30 cellular contexts compared by ENCODE assay signal in genomic region chr5:31220968-31221367, GRCh38. TPM values are rescaled to one million over a fixed set of nuclear protein-coding genes. Genes with fewer than 3 reads are reported as not detected.
DNase-seq lines count a peak whose midpoint lies in the region; ATAC-seq and TF ChIP-seq lines count a peak whose summit lies in the region.
"Had no signal": no experiment of that assay in that cellular context is flagged by ENCODE, and none has a peak within 500 bp of the region (broad histone marks: within the 10 kb centered on the region; RNA-seq: fewer than 3 reads in every experiment).

No MANE protein-coding gene starts in this region.

- DNase-seq in left ventricle myocardium inferior (no peak), cardiac septum (ENCODE audit: low spot score) (no peak), NCI-H510A treated with DMSO at 0.1 percent for 48 hours (lab: John Stamatoyannopoulos, UW) (peak; percentile 69), left colon (no peak), tibial artery (no peak), ACHN (no peak)
- DNase-seq: activated CD4-positive, alpha-beta T cell treated with anti-CD3 and anti-CD28 coated beads for 48 hours; activated effector memory CD4-positive, alpha-beta T cell treated with anti-CD3 and anti-CD28 coated beads, Interleukin-2, amount 50 U/mL, for 16 hours; activated naive CD8-positive, alpha-beta T cell treated with anti-CD3 and anti-CD28 coated beads, Interleukin-2, amount 10 ng/mL, durations not matched to agents 7 days and 5 days; activated T-cell treated with anti-CD3 and anti-CD28 coated beads, Interleukin-2, amount 50 U/mL, for 1 hour; caudate nucleus; COR-L47; esophagus squamous epithelium; hypothalamus; Karpas-422; MV-4-11; NCI-H1436 treated with DMSO at 0.1 percent for 48 hours; NCI-H524 treated with DMSO at 0.1 percent for 48 hours; ovary; stimulated activated CD4-positive, alpha-beta T cell treated with anti-CD3 and anti-CD28 coated beads, Interleukin-4, amount 100 ng/mL, for 4 hours; stimulated activated naive B cell treated with anti-CD40 and anti-IgM and Interleukin-4, amounts not matched to agents 10 μg/mL and 1 μg/mL and 100 μg/mL, for 72 hours; testis had no signal

- peak overlapping the region; percentile 27 for H3K27ac ChIP-seq in left ventricle myocardium inferior (replicated peaks)
- H3K27ac ChIP-seq in tibial artery: peak overlapping the region; percentile 23 to 31
- H3K27ac ChIP-seq: ascending aorta; BLaER1 treated with 17β-estradiol and CSF1 and Interleukin-3, amounts not matched to agents 10 nM and 100 nM; esophagus squamous epithelium; ovary; right atrium auricular region; testis; VCaP had no signal

- in situ Hi-C loops in ACHN (cut with HindIII; ENCODE audit: low pct_ligation_motif_present, low pct_unique_long_range_greater_than_20kb, low sequenced_read_pairs): no loop called here

- H3K27me3 ChIP-seq in left ventricle myocardium inferior (ENCODE audit: low read depth): no peaks in the 10 kb centered on the region
- no peaks in the 10 kb centered on the region for H3K27me3 ChIP-seq in tibial artery
- H3K27me3 ChIP-seq: ascending aorta; BLaER1 treated with 17β-estradiol and CSF1 and Interleukin-3, amounts not matched to agents 10 nM and 100 nM; esophagus squamous epithelium; ovary; right atrium auricular region; testis had no signal

- intact Hi-C loops in left ventricle myocardium inferior (cut with micrococcal nuclease) (no loop called here), cardiac septum (cut with DNase I) (no loop called here), left colon (cut with DNase I, micrococcal nuclease) (no loop called here), tibial artery (cut with DNase I; ENCODE audit: low total_unique reads) (no loop called here)

- no peak overlapping the region for H3K4me3 ChIP-seq in left ventricle myocardium inferior
- no peak overlapping the region for H3K4me3 ChIP-seq in tibial artery
- H3K4me3 ChIP-seq: ascending aorta; BLaER1 treated with 17β-estradiol and CSF1 and Interleukin-3, amounts not matched to agents 10 nM and 100 nM; esophagus squamous epithelium; ovary; right atrium auricular region; testis had no signal

- no peak for TF ChIP-seq CTCF in left ventricle myocardium inferior (IDR thresholded peaks at IDR 0.05; ENCODE audit: borderline replicate concordance)
- TF ChIP-seq CTCF in tibial artery (IDR thresholded peaks at IDR 0.05): no peak

- ATAC-seq in left colon (peak; percentile 51), HG02840 (IDR thresholded peaks at IDR 0.05; ENCODE audit: low FRiP score, unreplicated experiment) (no peak), GM21447 (IDR thresholded peaks at IDR 0.05; ENCODE audit: unreplicated experiment) (no peak)
- ATAC-seq: natural killer cell treated with Interleukin-12 subunit alpha and Interleukin-12 subunit beta and Interleukin-15 and Interleukin-18, amount 100 ng/mL, for 72 hours; stimulated activated naive B cell treated with anti-CD40 and anti-IgM and Interleukin-4, amounts not matched to agents 10 μg/mL and 1 μg/mL and 100 μg/mL, for 72 hours had no signal

- H3K36me3 ChIP-seq in left ventricle myocardium inferior (no peaks in the 10 kb centered on the region), tibial artery (no peaks in the 10 kb centered on the region)
- H3K36me3 ChIP-seq: ascending aorta; BLaER1 treated with 17β-estradiol and CSF1 and Interleukin-3, amounts not matched to agents 10 nM and 100 nM; esophagus squamous epithelium; ovary; right atrium auricular region had no signal

- H3K4me1 ChIP-seq in left ventricle myocardium inferior (peaks cover 7% of the 10 kb centered on the region), tibial artery (peaks cover 0 to 45% (median 0%) of the 10 kb centered on the region in 4 donors)
- H3K4me1 ChIP-seq: ascending aorta; BLaER1 treated with 17β-estradiol and CSF1 and Interleukin-3, amounts not matched to agents 10 nM and 100 nM; esophagus squamous epithelium; right atrium auricular region; testis had no signal

- H3K9me3 ChIP-seq in left ventricle myocardium inferior (replicated peaks): no peaks in the 10 kb centered on the region
- no peaks in the 10 kb centered on the region for H3K9me3 ChIP-seq in tibial artery
- H3K9me3 ChIP-seq: ascending aorta, esophagus squamous epithelium, ovary, right atrium auricular region, testis had no signal

RNA-seq across cellular contexts. Expression of gene CDH6, which starts 27.5 kb away (rescaled TPM):
- total RNA-seq in left ventricle myocardium inferior (2.8 TPM), cardiac septum (4.0 TPM), left colon (1 to 10 TPM in 1 of 2 donors, under 1 TPM in 1; 0.61 to 1.1 TPM)
- total RNA-seq: activated CD8-positive, alpha-beta memory T cell treated with anti-CD3 and anti-CD28 coated beads for 36 hours; activated naive CD8-positive, alpha-beta T cell treated with anti-CD3 and anti-CD28 coated beads, Interleukin-2, amount 10 ng/mL, durations not matched to agents 7 days and 5 days; natural killer cell treated with Interleukin-12 subunit alpha and Interleukin-12 subunit beta and Interleukin-15 and Interleukin-18, amount 100 ng/mL, for 72 hours had no signal
